ENCODE assay signal across 13 cellular contexts in genomic region chr5:158868570-158868969, GRCh38.
A peak's percentile ranks its signal among the peaks of the same experiment; 100 is the strongest.
DNase-seq lines count a peak whose midpoint lies in the region; ATAC-seq and TF ChIP-seq lines count a peak whose summit lies in the region.
"Had no signal": no experiment of that assay in that cellular context is flagged by ENCODE, and none has a peak within 500 bp of the region (broad histone marks: within the 10 kb centered on the region; RNA-seq: fewer than 3 reads in every experiment).

No MANE protein-coding gene starts in this region.

- H3K27me3 ChIP-seq in BLaER1, result no peaks in the 10 kb centered on the region
- H3K27me3 ChIP-seq in OCI-LY1 (ENCODE audit: insufficient read depth, low read length), result no peaks in the 10 kb centered on the region
- H3K27me3 ChIP-seq in neuron (ENCODE audit: insufficient read depth, low read length), result no peaks in the 10 kb centered on the region

- peaks cover 4% of the 10 kb centered on the region; the same call in 1 of the 2 replicates for H3K79me2 ChIP-seq in OCI-LY1 (ENCODE audit: insufficient read depth, low read length)

- H3K36me3 ChIP-seq in BLaER1 (peaks cover 95% of the 10 kb centered on the region), OCI-LY1 (ENCODE audit: insufficient read depth, low read length) (0 out of 2 replicates have a peak, but pooled peaks cover 9% of the 10 kb centered on the region), neuron (ENCODE audit: insufficient read depth, low read length) (no peaks in the 10 kb centered on the region)
- H3K36me3 ChIP-seq: HAP-1 had no signal

- H3F3A ChIP-seq in OCI-LY1 (ENCODE audit: insufficient read depth, low read length), result no peaks in the 10 kb centered on the region

- no peak for ATAC-seq in HG03097 (IDR thresholded peaks at IDR 0.05; ENCODE audit: low FRiP score, unreplicated experiment)
- ATAC-seq: A549, K562 had no signal

- no peaks in the 10 kb centered on the region for H3K9me2 ChIP-seq in OCI-LY1 (ENCODE audit: low read depth, low read length)

- H3K4me3 ChIP-seq in BLaER1 (no peak overlapping the region), OCI-LY1 (ENCODE audit: low read depth, low read length, poor library complexity, severe bottlenecking) (no peak overlapping the region), fibroblast of mammary gland (ENCODE audit: control insufficient read depth, low read depth, low read length) (no peak overlapping the region), neuron (ENCODE audit: low read length) (peak overlapping the region; percentile 2)
- H3K4me3 ChIP-seq: A549, HAP-1, K562 had no signal

- DNase-seq in fibroblast of mammary gland (ENCODE audit: low read depth) (peak; percentile 37), H4 (ENCODE audit: low spot score) (no peak), HK-2 (ENCODE audit: unreplicated experiment) (no peak)
- DNase-seq: MV-4-11, NCI-H1930, NCI-H774 had no signal

- H3K4me2 ChIP-seq in BLaER1 (peak overlapping the region; percentile 67), OCI-LY1 (ENCODE audit: low read length) (no peak overlapping the region)
- H3K4me2 ChIP-seq: A549 had no signal

- H3K4me1 ChIP-seq in BLaER1 (peaks cover 94% of the 10 kb centered on the region), OCI-LY1 (ENCODE audit: insufficient read depth, low read length, severe bottlenecking) (peaks cover 53% of the 10 kb centered on the region), neuron (ENCODE audit: insufficient read depth, low read length) (peaks cover 19% of the 10 kb centered on the region)
- H3K4me1 ChIP-seq: A549 had no signal

- H3K9ac ChIP-seq in BLaER1 (no peak overlapping the region), OCI-LY1 (ENCODE audit: low read length) (no peak overlapping the region)

- H4K20me1 ChIP-seq in BLaER1 (peaks cover 100% of the 10 kb centered on the region), OCI-LY1 (ENCODE audit: insufficient read depth, low read length) (no peaks in the 10 kb centered on the region)

- H3K27ac ChIP-seq in BLaER1 (peak overlapping the region; percentile 0; the same call in 1 of the 2 replicates), OCI-LY1 (ENCODE audit: low read depth, low read length, poor library complexity, severe bottlenecking) (peak overlapping the region; percentile 35)
- H3K27ac ChIP-seq: A549 had no signal

- H3K9me3 ChIP-seq in BLaER1 (no peaks in the 10 kb centered on the region), OCI-LY1 (ENCODE audit: low read length) (no peaks in the 10 kb centered on the region), neuron (ENCODE audit: low read length) (no peaks in the 10 kb centered on the region)
- H3K9me3 ChIP-seq: A549, HAP-1 had no signal

- no peak overlapping the region for H2AFZ ChIP-seq in OCI-LY1 (ENCODE audit: low read length)
- no peak overlapping the region for H2AFZ ChIP-seq in neuron (ENCODE audit: low read depth, low read length)

- TF ChIP-seq CTCF in OCI-LY1 (IDR thresholded peaks at IDR 0.05; ENCODE audit: low read length), result no peak
- no peak for TF ChIP-seq CTCF in fibroblast of mammary gland (conservative IDR thresholded peaks at IDR 0.05; ENCODE audit: control insufficient read depth, insufficient read depth, low read depth, low read length)
